ENCODE assay signal across 24 cellular contexts in the genomic region with DNA sequence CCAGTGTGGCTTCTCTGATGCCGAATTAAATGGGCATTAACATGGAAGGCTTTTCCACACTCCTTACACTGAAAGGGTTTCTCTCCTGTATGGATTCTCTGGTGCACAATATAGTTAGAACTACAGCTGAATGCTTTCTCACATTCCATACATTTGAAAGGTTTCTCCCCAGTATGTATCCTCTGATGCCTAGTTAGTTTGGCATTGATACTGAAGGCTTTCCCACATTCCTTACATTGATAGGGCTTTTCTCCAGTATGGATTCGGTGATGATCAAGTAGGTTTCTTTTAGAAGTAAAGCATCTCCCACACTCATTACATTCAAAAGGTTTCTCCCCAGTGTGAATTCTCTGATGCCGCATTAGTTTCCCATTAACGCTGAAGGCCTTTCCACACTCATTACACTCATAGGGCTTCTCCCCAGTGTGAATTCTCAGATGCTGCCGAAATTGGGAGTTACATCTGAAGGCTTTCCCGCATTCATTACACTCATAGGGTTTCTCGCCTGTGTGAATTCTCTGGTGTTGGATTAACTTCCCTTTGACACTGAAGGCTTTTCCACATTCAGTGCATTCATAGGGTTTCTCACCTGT. TPM values are rescaled to one million over a fixed set of nuclear protein-coding genes. Genes with fewer than 3 reads are reported as not detected.
"Had no signal": no experiment of that assay in that cellular context is flagged by ENCODE, and none has a peak within 500 bp of the region (broad histone marks: within the 10 kb centered on the region; RNA-seq: fewer than 3 reads in every experiment).

No MANE protein-coding gene starts in this region.

- ATAC-seq: body of pancreas, left colon, lower lobe of right lung had no signal

- H3K4me1 Mint-ChIP-seq: activated naive CD8-positive, alpha-beta T cell treated with anti-CD3 and anti-CD28 coated beads for 36 hours; neural crest cell had no signal

- H3K27ac Mint-ChIP-seq: activated naive CD8-positive, alpha-beta T cell treated with anti-CD3 and anti-CD28 coated beads for 36 hours had no signal

- H3K4me3 ChIP-seq: body of pancreas, lower lobe of right lung, stomach had no signal

- H3K4me1 ChIP-seq: body of pancreas, lower lobe of right lung, stomach had no signal

- FAIRE-seq: small intestine had no signal

- DNase-seq: activated CD4-positive, alpha-beta T cell treated with anti-CD3 and anti-CD28 coated beads for 1 hour; activated CD4-positive, alpha-beta T cell treated with anti-CD3 and anti-CD28 coated beads, Interleukin-2, amount 50 U/mL, for 4 hours; activated naive CD8-positive, alpha-beta T cell treated with anti-CD3 and anti-CD28 coated beads for 36 hours; amygdala; body of pancreas; foreskin melanocyte; glutamatergic neuron; hippocampal formation; islet precursor cell; left colon; lower lobe of right lung; small intestine; stimulated activated CD4-positive, alpha-beta T cell treated with anti-CD3 and anti-CD28 coated beads, Interleukin-4, amount 100 ng/mL, for 1 hour; stomach; WERI-Rb-1 had no signal

- H3K27ac ChIP-seq: body of pancreas, lower lobe of right lung, stomach, WERI-Rb-1 had no signal

- H3K27me3 Mint-ChIP-seq: activated naive CD8-positive, alpha-beta T cell treated with anti-CD3 and anti-CD28 coated beads for 36 hours had no signal

- H3K4me3 Mint-ChIP-seq: activated naive CD8-positive, alpha-beta T cell treated with anti-CD3 and anti-CD28 coated beads for 36 hours; neural crest cell had no signal

- H3K27me3 ChIP-seq: body of pancreas, stomach had no signal

RNA-seq across cellular contexts. Expression of a gene that starts 6.5 kb away (rescaled TPM):
- total RNA-seq: activated naive CD8-positive, alpha-beta T cell treated with anti-CD3 and anti-CD28 coated beads for 36 hours; body of pancreas; cardiac septum; dermis microvascular lymphatic vessel endothelial cell; epithelial cell of proximal tubule; left colon; lower lobe of right lung; neural crest cell; omental fat pad; posterior vena cava; stomach; T-helper 2 cell treated with Interferon-gamma antibody and Interleukin-4, amounts not matched to agents 100 ng/mL and 5 ng/mL, for 36 hours; ureter had no signal
- polyA plus RNA-seq: small intestine, stomach, thymus had no signal
